2 cellular contexts compared by ENCODE assay signal in the genomic region with DNA sequence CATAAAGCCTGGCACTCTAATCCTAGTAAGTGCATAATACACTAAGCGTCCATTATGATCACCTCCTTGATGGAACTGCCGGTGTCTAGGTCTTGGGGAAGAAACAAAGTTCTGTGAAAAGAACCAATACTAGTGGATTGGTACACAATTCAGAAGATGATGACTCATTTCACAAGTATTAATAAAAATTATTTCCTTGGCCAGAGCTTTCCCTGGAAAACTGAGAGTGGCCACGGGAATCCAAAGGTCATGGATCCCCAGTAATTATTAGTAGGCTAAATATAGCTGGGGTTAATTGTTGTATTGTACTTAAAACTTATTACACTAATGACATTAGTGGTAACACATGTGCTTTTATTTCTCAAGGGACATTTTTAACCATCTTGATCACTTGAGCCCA.
TF ChIP-seq lines count a peak whose summit lies in the region.

No MANE protein-coding gene starts in this region.

TF ChIP-seq in A549, 52 proteins besides CTCF, POLR2A, EP300 and RAD21:
- TF ChIP-seq FOSL2 (IDR thresholded peaks at IDR 0.05): no peak
- peak; percentile 51 for TF ChIP-seq FOSL2 (CRISPR knock-in tag; IDR thresholded peaks at IDR 0.05)
- no peak for TF ChIP-seq NPAS2 (CRISPR knock-in tag; IDR thresholded peaks at IDR 0.05; ENCODE audit: borderline replicate concordance)

TF ChIP-seq in IMR-90, 13 proteins besides CTCF, POLR2A, EP300 and RAD21 (continued from another document):
- TF ChIP-seq, protein P1, sequence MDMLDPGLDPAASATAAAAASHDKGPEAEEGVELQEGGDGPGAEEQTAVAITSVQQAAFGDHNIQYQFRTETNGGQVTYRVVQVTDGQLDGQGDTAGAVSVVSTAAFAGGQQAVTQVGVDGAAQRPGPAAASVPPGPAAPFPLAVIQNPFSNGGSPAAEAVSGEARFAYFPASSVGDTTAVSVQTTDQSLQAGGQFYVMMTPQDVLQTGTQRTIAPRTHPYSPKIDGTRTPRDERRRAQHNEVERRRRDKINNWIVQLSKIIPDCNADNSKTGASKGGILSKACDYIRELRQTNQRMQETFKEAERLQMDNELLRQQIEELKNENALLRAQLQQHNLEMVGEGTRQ (IDR thresholded peaks at IDR 0.05; ENCODE audit: low read depth, low read length): no peak
- TF ChIP-seq SMC3 (IDR thresholded peaks at IDR 0.05; ENCODE audit: low read depth, low read length): no peak
- TF ChIP-seq CHD1 (IDR thresholded peaks at IDR 0.05; ENCODE audit: low read depth, low read length): no peak
- no peak for TF ChIP-seq RCOR1 (IDR thresholded peaks at IDR 0.05; ENCODE audit: insufficient replicate concordance, low read length)
- no peak for TF ChIP-seq MXI1 (IDR thresholded peaks at IDR 0.05; ENCODE audit: borderline replicate concordance, low read depth, low read length)
- TF ChIP-seq CEBPB (IDR thresholded peaks at IDR 0.05; ENCODE audit: low read depth, low read length): no peak
